15 cellular contexts compared by ENCODE assay signal in genomic region chr10:14549496-14549895, GRCh38.
DNase-seq lines count a peak whose midpoint lies in the region; ATAC-seq and TF ChIP-seq lines count a peak whose summit lies in the region.
"Had no signal": no experiment of that assay in that cellular context is flagged by ENCODE, and none has a peak within 500 bp of the region (broad histone marks: within the 10 kb centered on the region; RNA-seq: fewer than 3 reads in every experiment).

No MANE protein-coding gene starts in this region.

- peaks cover 51% of the 10 kb centered on the region for H3K36me3 Mint-ChIP-seq in stimulated activated naive CD8-positive, alpha-beta T cell treated with anti-CD3 and anti-CD28 coated beads, Interleukin-15, Interleukin-2, amounts not matched to agents 100 ng/mL and 50 ng/mL, for 24 hours (ENCODE audit: low read depth)
- H3K36me3 Mint-ChIP-seq in Calu3 (ENCODE audit: insufficient read depth, unreplicated experiment) = peaks cover 37% of the 10 kb centered on the region

- no peaks in the 10 kb centered on the region for H3K9me3 Mint-ChIP-seq in stimulated activated naive CD8-positive, alpha-beta T cell treated with anti-CD3 and anti-CD28 coated beads, Interleukin-15, Interleukin-2, amounts not matched to agents 100 ng/mL and 50 ng/mL, for 24 hours
- H3K9me3 Mint-ChIP-seq in stimulated activated naive CD8-positive, alpha-beta T cell treated with anti-CD3 and anti-CD28 coated beads, Interleukin-15, amount 100 ng/mL, for 72 hours = no peaks in the 10 kb centered on the region
- H3K9me3 Mint-ChIP-seq in Calu3 (ENCODE audit: low read depth, unreplicated experiment) = no peaks in the 10 kb centered on the region

- H3K9me3 ChIP-seq in colonic mucosa = no peaks in the 10 kb centered on the region
- no peaks in the 10 kb centered on the region for H3K9me3 ChIP-seq in muscle layer of duodenum (ENCODE audit: control insufficient read depth in 1 of 2, low read length in 2 of 2)
- H3K9me3 ChIP-seq in BE2C = no peaks in the 10 kb centered on the region
- H3K9me3 ChIP-seq: ascending aorta had no signal

- no peak overlapping the region for H3K4me3 ChIP-seq in colonic mucosa
- H3K4me3 ChIP-seq in muscle layer of duodenum (ENCODE audit: low read depth in 1 of 2, low read length in 2 of 2) = no peak overlapping the region
- no peak overlapping the region for H3K4me3 ChIP-seq in BE2C (ENCODE audit: low read depth, low read length)
- H3K4me3 ChIP-seq: ascending aorta, K562, SK-N-MC, skin epidermis had no signal

- H3K9ac ChIP-seq in colonic mucosa (ENCODE audit: low read depth in 2 of 2, low read length in 2 of 2) = no peak overlapping the region

- no peaks in the 10 kb centered on the region for H3K27me3 Mint-ChIP-seq in stimulated activated naive CD8-positive, alpha-beta T cell treated with anti-CD3 and anti-CD28 coated beads, Interleukin-15, Interleukin-2, amounts not matched to agents 100 ng/mL and 50 ng/mL, for 24 hours
- no peaks in the 10 kb centered on the region for H3K27me3 Mint-ChIP-seq in stimulated activated naive CD8-positive, alpha-beta T cell treated with anti-CD3 and anti-CD28 coated beads, Interleukin-15, amount 100 ng/mL, for 72 hours
- H3K27me3 Mint-ChIP-seq in Calu3 (ENCODE audit: unreplicated experiment) = no peaks in the 10 kb centered on the region

- no TSS peak for BruUV-seq in Calu3 (replicated peaks; lab: Mats Ljungman, UMichigan)

- no peak for ATAC-seq in stimulated activated naive CD8-positive, alpha-beta T cell treated with anti-CD3 and anti-CD28 coated beads, Interleukin-15, amount 100 ng/mL, for 72 hours
- no peak for ATAC-seq in GM21737 (IDR thresholded peaks at IDR 0.05; ENCODE audit: unreplicated experiment)
- ATAC-seq: K562 had no signal

- H3K27me3 ChIP-seq in colonic mucosa (no peaks in the 10 kb centered on the region), muscle layer of duodenum (ENCODE audit: low read depth, low read length) (no peaks in the 10 kb centered on the region), BE2C (no peaks in the 10 kb centered on the region)
- H3K27me3 ChIP-seq: ascending aorta had no signal

- H3K4me3 Mint-ChIP-seq in stimulated activated naive CD8-positive, alpha-beta T cell treated with anti-CD3 and anti-CD28 coated beads, Interleukin-15, Interleukin-2, amounts not matched to agents 100 ng/mL and 50 ng/mL, for 24 hours = no peak overlapping the region
- H3K4me3 Mint-ChIP-seq in stimulated activated naive CD8-positive, alpha-beta T cell treated with anti-CD3 and anti-CD28 coated beads, Interleukin-15, amount 100 ng/mL, for 72 hours = no peak overlapping the region
- no peak overlapping the region for H3K4me3 Mint-ChIP-seq in Calu3 (ENCODE audit: low read depth, unreplicated experiment)

- H3K4me1 Mint-ChIP-seq in stimulated activated naive CD8-positive, alpha-beta T cell treated with anti-CD3 and anti-CD28 coated beads, Interleukin-15, Interleukin-2, amounts not matched to agents 100 ng/mL and 50 ng/mL, for 24 hours (ENCODE audit: low read depth) = peaks cover 90% of the 10 kb centered on the region
- H3K4me1 Mint-ChIP-seq in stimulated activated naive CD8-positive, alpha-beta T cell treated with anti-CD3 and anti-CD28 coated beads, Interleukin-15, amount 100 ng/mL, for 72 hours = peaks cover 96% of the 10 kb centered on the region
- peaks cover 67% of the 10 kb centered on the region for H3K4me1 Mint-ChIP-seq in Calu3 (ENCODE audit: low read depth, unreplicated experiment)

- intact Hi-C loops in colonic mucosa (cut with DNase I) (no loop called here), Calu3 (cut with micrococcal nuclease; ENCODE audit: unreplicated experiment) (no loop called here)

- H3K4me1 ChIP-seq in colonic mucosa (peaks cover 11% of the 10 kb centered on the region), muscle layer of duodenum (ENCODE audit: control insufficient read depth in 1 of 2, insufficient read depth in 2 of 2, low read length in 2 of 2) (peaks cover 13 to 17% of the 10 kb centered on the region in 2 donors), BE2C (no peaks in the 10 kb centered on the region; the same call in none of the 2 replicates)

- H3K36me3 ChIP-seq in colonic mucosa (no peaks in the 10 kb centered on the region), muscle layer of duodenum (ENCODE audit: control insufficient read depth in 1 of 2, insufficient read depth in 2 of 2, low read length in 2 of 2) (no peaks in the 10 kb centered on the region), BE2C (peaks cover 3% of the 10 kb centered on the region)
- H3K36me3 ChIP-seq: ascending aorta had no signal

- TF ChIP-seq CTCF in colonic mucosa (IDR thresholded peaks at IDR 0.05) (no peak), BE2C (IDR thresholded peaks at IDR 0.05; ENCODE audit: low read depth, low read length) (no peak), Calu3 (IDR thresholded peaks at IDR 0.05; ENCODE audit: unreplicated experiment) (no peak)

- peak overlapping the region; percentile 66 for H3K27ac ChIP-seq in colonic mucosa
- H3K27ac ChIP-seq in muscle layer of duodenum (ENCODE audit: low read length) = peak overlapping the region; percentile 7
- H3K27ac ChIP-seq: ascending aorta, SK-N-MC had no signal

- H3K27ac Mint-ChIP-seq in stimulated activated naive CD8-positive, alpha-beta T cell treated with anti-CD3 and anti-CD28 coated beads, Interleukin-15, Interleukin-2, amounts not matched to agents 100 ng/mL and 50 ng/mL, for 24 hours = peak overlapping the region; percentile 38
- peak overlapping the region in 1 of 2 donors; percentile 17 for H3K27ac Mint-ChIP-seq in stimulated activated naive CD8-positive, alpha-beta T cell treated with anti-CD3 and anti-CD28 coated beads, Interleukin-15, amount 100 ng/mL, for 72 hours
- H3K27ac Mint-ChIP-seq in Calu3 (ENCODE audit: unreplicated experiment) = no peak overlapping the region

- DNase-seq in stimulated activated naive CD8-positive, alpha-beta T cell treated with anti-CD3 and anti-CD28 coated beads, Interleukin-15, amount 100 ng/mL, for 72 hours = no peak
- DNase-seq in colonic mucosa = no peak
- DNase-seq in BE2C = no peak
- DNase-seq in cerebellum (ENCODE audit: low spot score) = no peak
- DNase-seq in Calu3 = no peak
- DNase-seq: activated CD4-positive, alpha-beta T cell treated with anti-CD3 and anti-CD28 coated beads, Interleukin-2, amount 50 U/mL, for 4 hours; NCI-H1930; NK-92 treated with Interleukin-12 subunit alpha and Interleukin-12 subunit beta, amount 100 ng/mL, for 24 hours had no signal

- CTCF ChIA-PET in Calu3 (lab: Charles Lee) = no interaction called here
